In genomic region chr4:26424143-26424542, GRCh38 we compare ENCODE assay signal across 12 cellular contexts.
A peak's percentile ranks its signal among the peaks of the same experiment; 100 is the strongest.
DNase-seq lines count a peak whose midpoint lies in the region; ATAC-seq, FAIRE-seq and TF ChIP-seq lines count a peak whose summit lies in the region.
"Had no signal": no experiment of that assay in that cellular context is flagged by ENCODE, and none has a peak within 500 bp of the region (broad histone marks: within the 10 kb centered on the region; RNA-seq: fewer than 3 reads in every experiment).

No MANE protein-coding gene starts in this region.

- intact Hi-C loops in dorsolateral prefrontal cortex (cut with DNase I) = no loop called here
- intact Hi-C loops in pancreas (cut with DNase I) = no loop called here

- H3K4me1 Mint-ChIP-seq in stimulated activated effector memory CD8-positive, alpha-beta T cell treated with anti-CD3 and anti-CD28 coated beads, Interleukin-12 subunit alpha, Interleukin-12 subunit beta, amount 100 ng/mL, for 72 hours = peaks cover 24% of the 10 kb centered on the region

- H3K4me3 Mint-ChIP-seq in stimulated activated effector memory CD8-positive, alpha-beta T cell treated with anti-CD3 and anti-CD28 coated beads, Interleukin-12 subunit alpha, Interleukin-12 subunit beta, amount 100 ng/mL, for 72 hours = no peak overlapping the region
- H3K4me3 Mint-ChIP-seq: CD8-positive, alpha-beta memory T cell had no signal

- peaks cover 100% of the 10 kb centered on the region for H3K36me3 Mint-ChIP-seq in stimulated activated effector memory CD8-positive, alpha-beta T cell treated with anti-CD3 and anti-CD28 coated beads, Interleukin-12 subunit alpha, Interleukin-12 subunit beta, amount 100 ng/mL, for 72 hours

- no peak for TF ChIP-seq EP300 in tibial nerve (IDR thresholded peaks at IDR 0.05)

- TF ChIP-seq POLR2A in tibial nerve (IDR thresholded peaks at IDR 0.05) = no peak

- no peaks in the 10 kb centered on the region for H3K9me3 Mint-ChIP-seq in stimulated activated effector memory CD8-positive, alpha-beta T cell treated with anti-CD3 and anti-CD28 coated beads, Interleukin-12 subunit alpha, Interleukin-12 subunit beta, amount 100 ng/mL, for 72 hours
- H3K9me3 Mint-ChIP-seq: CD8-positive, alpha-beta memory T cell had no signal

- H3K4me1 ChIP-seq in pancreas (peaks cover 18 to 66% (median 36%) of the 10 kb centered on the region in 3 donors), tibial nerve (peaks cover 0 to 3% (median 0%) of the 10 kb centered on the region in 4 donors)
- H3K4me1 ChIP-seq: A549 had no signal

- H3K36me3 ChIP-seq in pancreas (no peaks in the 10 kb centered on the region), tibial nerve (peaks cover 0 to 52% (median 7%) of the 10 kb centered on the region in 3 donors)

- WGBS in pancreas, 2 donors = 9 to 18% methylated on average over 2 of the region's 2 CpGs
- 43 to 63% methylated on average over 2 of the region's 2 CpGs for WGBS in tibial nerve, 2 donors

- TF ChIP-seq CTCF in dorsolateral prefrontal cortex (IDR thresholded peaks at IDR 0.05 in 54 of 56, conservative IDR thresholded peaks at IDR 0.05 in 2 of 56; ENCODE audit: low read depth in 1 of 56, partially characterized antibody in 56 of 56) (no peak), pancreas (IDR thresholded peaks at IDR 0.05) (no peak), tibial nerve (IDR thresholded peaks at IDR 0.05) (no peak)

- peak; percentile 38 to 81 (median 67) for ATAC-seq in pancreas
- ATAC-seq in stimulated activated effector memory CD8-positive, alpha-beta T cell treated with anti-CD3 and anti-CD28 coated beads, Interleukin-12 subunit alpha, Interleukin-12 subunit beta, amount 100 ng/mL, for 72 hours = no peak
- ATAC-seq: A549 had no signal

- peak overlapping the region in 4 of 59 donors; percentile 1 to 22 (median 14) for H3K4me3 ChIP-seq in dorsolateral prefrontal cortex
- no peak overlapping the region for H3K4me3 ChIP-seq in pancreas
- no peak overlapping the region for H3K4me3 ChIP-seq in tibial nerve
- H3K4me3 ChIP-seq: A549, BLaER1 had no signal

- no peak overlapping the region for H3K27ac Mint-ChIP-seq in stimulated activated effector memory CD8-positive, alpha-beta T cell treated with anti-CD3 and anti-CD28 coated beads, Interleukin-12 subunit alpha, Interleukin-12 subunit beta, amount 100 ng/mL, for 72 hours
- H3K27ac Mint-ChIP-seq: CD8-positive, alpha-beta memory T cell had no signal

- FAIRE-seq in pancreas (lab: Jason Lieb, UNC) = peak; percentile 86
- FAIRE-seq: A549 had no signal

- H3K9me3 ChIP-seq in pancreas = no peaks in the 10 kb centered on the region
- no peaks in the 10 kb centered on the region for H3K9me3 ChIP-seq in tibial nerve
- H3K9me3 ChIP-seq: A549, BLaER1 had no signal

- H3K27ac ChIP-seq in dorsolateral prefrontal cortex (peak overlapping the region in 48 of 59 donors; percentile 1 to 79 (median 44)), pancreas (peak overlapping the region in 1 of 4 donors; percentile 14), tibial nerve (no peak overlapping the region)
- H3K27ac ChIP-seq: A549, BLaER1 had no signal

- no peaks in the 10 kb centered on the region for H3K27me3 ChIP-seq in dorsolateral prefrontal cortex
- H3K27me3 ChIP-seq in pancreas = no peaks in the 10 kb centered on the region
- H3K27me3 ChIP-seq in tibial nerve = no peaks in the 10 kb centered on the region
- H3K27me3 ChIP-seq: BLaER1 had no signal

- DNase-seq in NCI-H526 treated with DMSO at 0.1 percent for 48 hours (lab: John Stamatoyannopoulos, UW) (peak; percentile 69), dorsolateral prefrontal cortex (no peak), pancreas (no peak), NCI-H1417 (lab: John Stamatoyannopoulos, UW) (no peak), HPDE6-E6E7 (ENCODE audit: extremely low spot score) (no peak), tibial nerve (ENCODE audit: low spot score in 2 of 2) (no peak)
- DNase-seq in stimulated activated effector memory CD8-positive, alpha-beta T cell treated with anti-CD3 and anti-CD28 coated beads, Interleukin-12 subunit alpha, Interleukin-12 subunit beta, amount 100 ng/mL, for 72 hours (ENCODE audit: low spot score in 2 of 2) = no peak
- DNase-seq: CD8-positive, alpha-beta memory T cell; GF-D8; IMR-90 had no signal

Comparison
In these comparisons a context has a peak if more than half of its experiments do, and no peak if none do; other contexts are left out.
1. H3K27ac ChIP-seq: peak in dorsolateral prefrontal cortex (48 of 59); none in tibial nerve (0 of 4).